31 cellular contexts compared by ENCODE assay signal in the genomic region with DNA sequence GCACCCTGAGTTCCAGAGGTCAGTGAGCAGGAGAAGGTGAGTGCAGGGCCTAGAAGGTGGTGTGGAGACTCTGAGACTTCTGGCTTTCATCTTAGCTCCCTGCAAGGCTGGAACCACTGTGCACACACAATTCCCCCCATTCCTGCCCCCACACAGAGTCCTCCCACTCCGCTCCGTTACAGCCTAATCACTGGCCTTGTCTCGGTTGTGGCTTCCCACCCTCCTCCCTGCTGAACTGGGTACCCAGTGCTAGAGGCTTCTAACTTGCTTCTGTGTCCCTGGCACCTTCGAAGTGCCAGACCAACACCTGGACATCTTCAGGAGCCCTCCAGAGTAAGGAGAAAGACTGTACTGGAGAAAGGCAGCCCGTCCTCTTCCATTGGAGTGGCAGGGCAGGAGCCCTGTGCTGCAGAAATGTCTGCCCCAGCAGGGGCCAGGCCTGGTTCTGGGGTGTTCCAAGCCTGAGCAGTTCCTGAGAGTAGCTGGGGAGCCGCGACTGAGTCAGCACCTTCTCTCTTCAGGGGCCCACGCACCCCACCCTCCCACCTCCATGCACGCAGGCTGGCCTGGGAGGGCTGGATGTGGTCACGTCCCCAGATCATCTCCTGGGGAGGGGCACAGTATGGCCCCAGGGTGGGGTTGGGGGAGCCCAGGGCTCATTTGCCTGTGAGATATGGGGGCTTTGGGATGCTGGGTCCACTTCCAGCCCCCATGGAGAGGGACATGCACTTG. TPM values are rescaled to one million over a fixed set of nuclear protein-coding genes. Genes with fewer than 3 reads are reported as not detected.
A peak's percentile ranks its signal among the peaks of the same experiment; 100 is the strongest.
DNase-seq lines count a peak whose midpoint lies in the region; ATAC-seq and TF ChIP-seq lines count a peak whose summit lies in the region.
"Had no signal": no experiment of that assay in that cellular context is flagged by ENCODE, and none has a peak within 500 bp of the region (broad histone marks: within the 10 kb centered on the region; RNA-seq: fewer than 3 reads in every experiment).

No MANE protein-coding gene starts in this region.

- H3K79me2 ChIP-seq in SK-N-SH (ENCODE audit: insufficient read depth), result no peaks in the 10 kb centered on the region
- H3K79me2 ChIP-seq: parathyroid adenoma had no signal

- CTCF ChIA-PET in SK-N-SH (lab: Yijun Ruan, JAX), result interaction anchor here (0.7 to 1.8 kb wide), 2 partner anchors 15 to 39 kb away, joined by 3 to 5 read pairs; no protein-coding TSS in a partner anchor

- H3K4me1 Mint-ChIP-seq in T-helper 17 cell, result peaks cover 2% of the 10 kb centered on the region
- H3K4me1 Mint-ChIP-seq: activated naive CD8-positive, alpha-beta T cell treated with anti-CD3 and anti-CD28 coated beads, Interleukin-2, amount 50 U/mL, for 24 hours; activated T-helper 17 cell treated with anti-CD3 and anti-CD28 coated beads, Interleukin-2, amount 50 U/mL, for 72 hours had no signal

- H3K4me3 Mint-ChIP-seq in T-helper 17 cell, result no peak overlapping the region
- H3K4me3 Mint-ChIP-seq: activated naive CD8-positive, alpha-beta T cell treated with anti-CD3 and anti-CD28 coated beads, Interleukin-2, amount 50 U/mL, for 24 hours; activated T-helper 17 cell treated with anti-CD3 and anti-CD28 coated beads, Interleukin-2, amount 50 U/mL, for 72 hours; brain; T-helper 2 cell treated with Interferon-gamma antibody and Interleukin-4, amounts not matched to agents 5 μg/mL and 100 μg/mL, for 36 hours had no signal

- TF ChIP-seq CTCF in SK-N-SH (IDR thresholded peaks at IDR 0.05), result no peak
- TF ChIP-seq CTCF in sigmoid colon (IDR thresholded peaks at IDR 0.05), result no peak

- H3K4me1 ChIP-seq in SK-N-SH (ENCODE audit: control insufficient read depth in 1 of 2, insufficient read depth in 2 of 2, low read depth in 1 of 2, low read length in 1 of 2), result peaks cover 0 to 5% of the 10 kb centered on the region in 2 experiments; a peak in 1 of 4 replicates
- peaks cover 0 to 5% (median 0%) of the 10 kb centered on the region in 4 donors for H3K4me1 ChIP-seq in sigmoid colon
- H3K4me1 ChIP-seq: HAP-1, parathyroid adenoma, tibial nerve had no signal

- DNase-seq in SK-N-SH (peak; percentile 11), T-helper 17 cell (peak in 2 of 3 donors; percentile 2 to 5), iPS-NIHi11 (ENCODE audit: low spot score) (peak; percentile 3), sigmoid colon (peak; percentile 57), DMS79 treated with DMSO at 0.1 percent for 48 hours (lab: John Stamatoyannopoulos, UW) (no peak), NCI-H526 treated with DMSO at 0.1 percent for 48 hours (lab: John Stamatoyannopoulos, UW) (no peak), T-helper 9 cell (no peak)
- DNase-seq: COR-L47; dermis blood vessel endothelial cell; foreskin fibroblast; hippocampal formation; mammary epithelial cell; NCI-H2081; NCI-H446 treated with DMSO at 0.1 percent for 48 hours; NK-92 treated with Interleukin-12 subunit alpha and Interleukin-12 subunit beta, amount 100 ng/mL, for 24 hours; stimulated activated CD4-positive, alpha-beta T cell treated with anti-CD3 and anti-CD28 coated beads, Interleukin-1b, Interleukin-23, amount 100 ng/mL, for 48 hours; stimulated activated naive CD4-positive, alpha-beta T cell treated with Interleukin-2 at 50 U/mL for 16 hours had no signal

- 59% methylated on average over 6 of the region's 10 CpGs for WGBS in SK-N-SH (ENCODE audit: low lambda C conversion rate)
- 75 to 84% methylated on average over 10 of the region's 10 CpGs for WGBS in sigmoid colon, 2 donors

- no peak overlapping the region for H3K4me2 ChIP-seq in SK-N-SH

- TF ChIP-seq EP300 in SK-N-SH (IDR thresholded peaks at IDR 0.05; ENCODE audit: borderline replicate concordance in 1 of 2, low read depth in 1 of 2, low read length in 1 of 2), result no peak
- no peak for TF ChIP-seq EP300 in sigmoid colon (IDR thresholded peaks at IDR 0.05)

- no peaks in the 10 kb centered on the region for H3K36me3 Mint-ChIP-seq in T-helper 17 cell (ENCODE audit: low read depth)
- H3K36me3 Mint-ChIP-seq: brain had no signal

- TF ChIP-seq POLR2A in sigmoid colon (IDR thresholded peaks at IDR 0.05), result no peak

- no peak for TF ChIP-seq RAD21 in SK-N-SH (IDR thresholded peaks at IDR 0.05; ENCODE audit: low read length)

- H3K9me2 ChIP-seq in SK-N-SH, result no peaks in the 10 kb centered on the region

- no peak for ATAC-seq in SK-N-SH treated with all-trans-retinoic acid at 6 μM for 48 hours
- no peak for ATAC-seq in T-helper 17 cell
- ATAC-seq: activated CD4-positive, CD25-positive, alpha-beta regulatory T cell treated with anti-CD3 and anti-CD28 coated beads, Interleukin-2, amount 50 U/mL, for 24 hours; activated naive CD8-positive, alpha-beta T cell treated with anti-CD3 and anti-CD28 coated beads, Interleukin-2, amount 50 U/mL, for 24 hours; activated T-helper 17 cell treated with anti-CD3 and anti-CD28 coated beads, Interleukin-2, amount 50 U/mL, for 72 hours had no signal

- H3K4me3 ChIP-seq in SK-N-SH (ENCODE audit: low read depth in 2 of 2, low read length in 1 of 2) (no peak overlapping the region), sigmoid colon (no peak overlapping the region)
- H3K4me3 ChIP-seq: HAP-1, tibial nerve had no signal

- H3K9me3 ChIP-seq in SK-N-SH (no peaks in the 10 kb centered on the region), T-helper 17 cell (ENCODE audit: control insufficient read depth, low read length, poor library complexity, severe bottlenecking) (no peaks in the 10 kb centered on the region), sigmoid colon (no peaks in the 10 kb centered on the region)
- H3K9me3 ChIP-seq: HAP-1 had no signal

- intact Hi-C loops in sigmoid colon (cut with DNase I), result no loop called here

- H3K27me3 ChIP-seq in SK-N-SH (ENCODE audit: insufficient read depth), result no peaks in the 10 kb centered on the region; the same call in 1 of the 2 replicates
- peaks cover 0 to 9% (median 0%) of the 10 kb centered on the region in 3 donors for H3K27me3 ChIP-seq in sigmoid colon
- H3K27me3 ChIP-seq: tibial nerve had no signal

- H3K27me3 Mint-ChIP-seq in T-helper 17 cell, result peaks cover 22% of the 10 kb centered on the region
- H3K27me3 Mint-ChIP-seq: activated naive CD8-positive, alpha-beta T cell treated with anti-CD3 and anti-CD28 coated beads, Interleukin-2, amount 50 U/mL, for 24 hours; activated T-helper 17 cell treated with anti-CD3 and anti-CD28 coated beads, Interleukin-2, amount 50 U/mL, for 72 hours had no signal

- H3K27ac ChIP-seq in SK-N-SH (ENCODE audit: low read depth in 2 of 2, low read length in 1 of 2), result no peak overlapping the region
- no peak overlapping the region for H3K27ac ChIP-seq in sigmoid colon
- H3K27ac ChIP-seq: 22Rv1, epithelial cell of prostate, parathyroid adenoma, tibial nerve had no signal

- H2AFZ ChIP-seq in SK-N-SH (ENCODE audit: low read depth), result no peak overlapping the region
- H2AFZ ChIP-seq: parathyroid adenoma had no signal

- H3K27ac Mint-ChIP-seq in T-helper 17 cell, result no peak overlapping the region
- H3K27ac Mint-ChIP-seq: activated naive CD8-positive, alpha-beta T cell treated with anti-CD3 and anti-CD28 coated beads, Interleukin-2, amount 50 U/mL, for 24 hours; activated T-helper 17 cell treated with anti-CD3 and anti-CD28 coated beads, Interleukin-2, amount 50 U/mL, for 72 hours; T-helper 2 cell treated with Interferon-gamma antibody and Interleukin-4, amounts not matched to agents 5 μg/mL and 100 μg/mL, for 36 hours had no signal

- H3K36me3 ChIP-seq in SK-N-SH (replicated peaks in 1 of 2; ENCODE audit: control insufficient read depth in 1 of 2, insufficient read depth in 2 of 2, low read length in 1 of 2), result no peaks in the 10 kb centered on the region
- H3K36me3 ChIP-seq in sigmoid colon, result no peaks in the 10 kb centered on the region
- H3K36me3 ChIP-seq: HAP-1, tibial nerve had no signal

- H4K20me1 ChIP-seq in SK-N-SH (ENCODE audit: insufficient read depth), result no peaks in the 10 kb centered on the region

- POLR2A ChIA-PET in SK-N-SH (lab: Yijun Ruan, JAX), result no interaction called here

- no peak overlapping the region for H3K9ac ChIP-seq in SK-N-SH
- H3K9ac ChIP-seq: parathyroid adenoma had no signal

- peaks cover 5% of the 10 kb centered on the region for H3F3A ChIP-seq in SK-N-SH (replicated peaks; ENCODE audit: insufficient read depth)

TF ChIP-seq in SK-N-SH, 30 proteins besides CTCF, POLR2A, EP300 and RAD21 (continues in another document):
- TF ChIP-seq, protein P1, sequence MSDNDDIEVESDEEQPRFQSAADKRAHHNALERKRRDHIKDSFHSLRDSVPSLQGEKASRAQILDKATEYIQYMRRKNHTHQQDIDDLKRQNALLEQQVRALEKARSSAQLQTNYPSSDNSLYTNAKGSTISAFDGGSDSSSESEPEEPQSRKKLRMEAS (IDR thresholded peaks at IDR 0.05; ENCODE audit: low read depth), result no peak
- TF ChIP-seq, protein P2, sequence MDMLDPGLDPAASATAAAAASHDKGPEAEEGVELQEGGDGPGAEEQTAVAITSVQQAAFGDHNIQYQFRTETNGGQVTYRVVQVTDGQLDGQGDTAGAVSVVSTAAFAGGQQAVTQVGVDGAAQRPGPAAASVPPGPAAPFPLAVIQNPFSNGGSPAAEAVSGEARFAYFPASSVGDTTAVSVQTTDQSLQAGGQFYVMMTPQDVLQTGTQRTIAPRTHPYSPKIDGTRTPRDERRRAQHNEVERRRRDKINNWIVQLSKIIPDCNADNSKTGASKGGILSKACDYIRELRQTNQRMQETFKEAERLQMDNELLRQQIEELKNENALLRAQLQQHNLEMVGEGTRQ (IDR thresholded peaks at IDR 0.05; ENCODE audit: borderline replicate concordance, low read depth, low read length), result no peak

TF ChIP-seq in SK-N-SH treated with all-trans-retinoic acid at 6 μM for 48 hours, 23 proteins besides CTCF, POLR2A, EP300 and RAD21 (continues in another document):
- TF ChIP-seq ZNF8 (CRISPR knock-in tag; IDR thresholded peaks at IDR 0.05) (no peak), TCF4 (CRISPR knock-in tag; IDR thresholded peaks at IDR 0.05; ENCODE audit: borderline replicate concordance) (no peak)

RNA-seq across cellular contexts. Expression of a gene that starts 23.4 kb away (rescaled TPM):
- polyA plus RNA-seq in SK-N-SH (2012; rRNA removed) (not detected in 2 replicates), sigmoid colon (under 1 TPM in 2 of 3 donors, not detected in 1; under 0.01 to 0.09 TPM)
- polyA plus RNA-seq in SK-N-SH (2012; cell fraction: cytosol; rRNA removed), result not detected in 2 replicates
- 0.01 and 0.06 TPM in 2 replicates for polyA plus RNA-seq in SK-N-SH (2012; cell fraction: nucleus; rRNA removed)
- total RNA-seq in T-helper 17 cell (not detected), sigmoid colon (not detected)
- total RNA-seq: activated CD8-positive, alpha-beta memory T cell treated with anti-CD3 and anti-CD28 coated beads for 36 hours; activated T-helper 17 cell treated with anti-CD3 and anti-CD28 coated beads, Interleukin-2, amount 50 U/mL, for 72 hours; dermis blood vessel endothelial cell; mammary epithelial cell; myocyte had no signal
- polyA plus RNA-seq: keratinocyte, mammary epithelial cell had no signal

RNA-seq across cellular contexts. Expression of a gene that starts 33.6 kb away (rescaled TPM):
- polyA plus RNA-seq in SK-N-SH (2012; rRNA removed) (not detected in 2 replicates), sigmoid colon (10 to 100 TPM in 1 of 3 donors, 1 to 10 TPM in 2; 1.2 to 17.6 (median 1.7) TPM)
- polyA plus RNA-seq in SK-N-SH (2012; cell fraction: cytosol; rRNA removed), result not detected in 2 replicates
- not detected in 2 replicates for polyA plus RNA-seq in SK-N-SH (2012; cell fraction: nucleus; rRNA removed)
- total RNA-seq in T-helper 17 cell (not detected), sigmoid colon (not detected)
- total RNA-seq: activated CD8-positive, alpha-beta memory T cell treated with anti-CD3 and anti-CD28 coated beads for 36 hours; activated T-helper 17 cell treated with anti-CD3 and anti-CD28 coated beads, Interleukin-2, amount 50 U/mL, for 72 hours; dermis blood vessel endothelial cell; myocyte; tibial nerve had no signal

Comparison
In these comparisons a context has a peak if more than half of its experiments do, and no peak if none do; other contexts are left out.
1. DNase-seq: peak in SK-N-SH (single experiment), T-helper 17 cell (2 of 3), iPS-NIHi11 (single experiment) and sigmoid colon (single experiment); none in DMS79 treated with DMSO at 0.1 percent for 48 hours (single experiment), NCI-H526 treated with DMSO at 0.1 percent for 48 hours (single experiment) and T-helper 9 cell (single experiment).